In the genomic region with DNA sequence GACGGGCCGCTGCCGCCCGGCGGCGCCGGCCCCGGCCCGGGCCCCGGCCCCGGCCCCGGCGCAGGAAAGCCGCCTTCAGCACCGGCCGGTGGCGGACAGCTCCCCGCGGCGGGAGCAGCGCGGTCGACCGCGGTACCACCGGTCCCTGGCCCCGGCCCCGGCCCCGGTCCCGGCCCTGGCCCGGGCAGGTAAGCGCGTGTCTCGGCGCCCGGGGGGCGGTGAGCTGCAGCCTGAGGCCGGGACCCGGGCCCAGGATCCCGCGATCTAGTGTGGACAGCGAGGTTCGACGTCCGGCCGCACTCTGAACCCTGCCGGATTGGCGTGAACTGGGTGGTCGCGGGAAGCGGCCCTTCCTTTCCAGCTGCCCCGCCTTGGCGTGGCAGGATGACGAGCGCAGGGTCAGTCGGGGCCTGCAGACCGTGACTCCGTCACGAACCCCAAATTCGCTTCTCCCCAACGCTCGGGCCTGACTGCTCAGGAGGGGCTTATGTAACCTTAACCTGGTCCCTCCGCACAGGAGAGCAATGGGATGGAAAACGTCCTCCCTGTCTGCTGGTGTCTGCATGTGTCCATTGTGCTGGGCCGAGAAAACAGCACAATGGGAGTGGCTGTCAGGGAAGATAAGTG, we compare ENCODE assay signal across 1 cellular context.
A peak's percentile ranks its signal among the peaks of the same experiment; 100 is the strongest.
TF ChIP-seq lines count a peak whose summit lies in the region.

No MANE protein-coding gene starts in this region.

TF ChIP-seq in GM12878, 131 proteins besides CTCF, POLR2A, EP300 and RAD21 (continued from another document):
- TF ChIP-seq, protein P1, sequence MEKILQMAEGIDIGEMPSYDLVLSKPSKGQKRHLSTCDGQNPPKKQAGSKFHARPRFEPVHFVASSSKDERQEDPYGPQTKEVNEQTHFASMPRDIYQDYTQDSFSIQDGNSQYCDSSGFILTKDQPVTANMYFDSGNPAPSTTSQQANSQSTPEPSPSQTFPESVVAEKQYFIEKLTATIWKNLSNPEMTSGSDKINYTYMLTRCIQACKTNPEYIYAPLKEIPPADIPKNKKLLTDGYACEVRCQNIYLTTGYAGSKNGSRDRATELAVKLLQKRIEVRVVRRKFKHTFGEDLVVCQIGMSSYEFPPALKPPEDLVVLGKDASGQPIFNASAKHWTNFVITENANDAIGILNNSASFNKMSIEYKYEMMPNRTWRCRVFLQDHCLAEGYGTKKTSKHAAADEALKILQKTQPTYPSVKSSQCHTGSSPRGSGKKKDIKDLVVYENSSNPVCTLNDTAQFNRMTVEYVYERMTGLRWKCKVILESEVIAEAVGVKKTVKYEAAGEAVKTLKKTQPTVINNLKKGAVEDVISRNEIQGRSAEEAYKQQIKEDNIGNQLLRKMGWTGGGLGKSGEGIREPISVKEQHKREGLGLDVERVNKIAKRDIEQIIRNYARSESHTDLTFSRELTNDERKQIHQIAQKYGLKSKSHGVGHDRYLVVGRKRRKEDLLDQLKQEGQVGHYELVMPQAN (conservative IDR thresholded peaks at IDR 0.05) = peak; percentile 83
- no peak for TF ChIP-seq NBN (IDR thresholded peaks at IDR 0.05)
- TF ChIP-seq WRNIP1 (IDR thresholded peaks at IDR 0.05; ENCODE audit: borderline replicate concordance, low read depth, low read length) = no peak
- 0 out of 2 replicates have a peak, but pooled peaks have one; percentile 21 for TF ChIP-seq LARP7 (IDR thresholded peaks at IDR 0.05)
- no peak for TF ChIP-seq SREBF1 (IDR thresholded peaks at IDR 0.05; ENCODE audit: low read length)
- TF ChIP-seq, protein P2, sequence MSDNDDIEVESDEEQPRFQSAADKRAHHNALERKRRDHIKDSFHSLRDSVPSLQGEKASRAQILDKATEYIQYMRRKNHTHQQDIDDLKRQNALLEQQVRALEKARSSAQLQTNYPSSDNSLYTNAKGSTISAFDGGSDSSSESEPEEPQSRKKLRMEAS (IDR thresholded peaks at IDR 0.05; ENCODE audit: low read depth, low read length) = 0 out of 2 replicates have a peak, but pooled peaks have one; percentile 24
- no peak for TF ChIP-seq CREB1 (IDR thresholded peaks at IDR 0.05; ENCODE audit: low read depth)
- no peak for TF ChIP-seq NFXL1 (IDR thresholded peaks at IDR 0.05; ENCODE audit: borderline replicate concordance)
- TF ChIP-seq SMARCA5 (IDR thresholded peaks at IDR 0.05) = no peak
- TF ChIP-seq SIN3A (IDR thresholded peaks at IDR 0.05; ENCODE audit: low read depth, low read length) = no peak
- TF ChIP-seq ZSCAN29 (IDR thresholded peaks at IDR 0.05) = no peak
- no peak for TF ChIP-seq HCFC1 (IDR thresholded peaks at IDR 0.05; ENCODE audit: low read length)
- TF ChIP-seq MYC (IDR thresholded peaks at IDR 0.05; ENCODE audit: insufficient read depth, insufficient read length, insufficient replicate concordance, low read length, severe bottlenecking) = no peak
- TF ChIP-seq CBFB (IDR thresholded peaks at IDR 0.05; ENCODE audit: low read depth) = no peak
- TF ChIP-seq NRF1 (conservative IDR thresholded peaks at IDR 0.05; ENCODE audit: low read depth, low read length) = no peak
- TF ChIP-seq GABPA (IDR thresholded peaks at IDR 0.05; ENCODE audit: low read depth) = no peak
- 0 out of 2 replicates have a peak, but pooled peaks have one; percentile 30 for TF ChIP-seq NR2F1 (conservative IDR thresholded peaks at IDR 0.05)
- TF ChIP-seq PML (IDR thresholded peaks at IDR 0.05; ENCODE audit: low read length) = no peak
- TF ChIP-seq RCOR1 (conservative IDR thresholded peaks at IDR 0.05; ENCODE audit: low read depth, low read length) = 0 out of 2 replicates have a peak, but pooled peaks have one; percentile 51
- TF ChIP-seq IKZF1 (conservative IDR thresholded peaks at IDR 0.05) = 0 out of 2 replicates have a peak, but pooled peaks have one; percentile 4
- TF ChIP-seq, protein P3, sequence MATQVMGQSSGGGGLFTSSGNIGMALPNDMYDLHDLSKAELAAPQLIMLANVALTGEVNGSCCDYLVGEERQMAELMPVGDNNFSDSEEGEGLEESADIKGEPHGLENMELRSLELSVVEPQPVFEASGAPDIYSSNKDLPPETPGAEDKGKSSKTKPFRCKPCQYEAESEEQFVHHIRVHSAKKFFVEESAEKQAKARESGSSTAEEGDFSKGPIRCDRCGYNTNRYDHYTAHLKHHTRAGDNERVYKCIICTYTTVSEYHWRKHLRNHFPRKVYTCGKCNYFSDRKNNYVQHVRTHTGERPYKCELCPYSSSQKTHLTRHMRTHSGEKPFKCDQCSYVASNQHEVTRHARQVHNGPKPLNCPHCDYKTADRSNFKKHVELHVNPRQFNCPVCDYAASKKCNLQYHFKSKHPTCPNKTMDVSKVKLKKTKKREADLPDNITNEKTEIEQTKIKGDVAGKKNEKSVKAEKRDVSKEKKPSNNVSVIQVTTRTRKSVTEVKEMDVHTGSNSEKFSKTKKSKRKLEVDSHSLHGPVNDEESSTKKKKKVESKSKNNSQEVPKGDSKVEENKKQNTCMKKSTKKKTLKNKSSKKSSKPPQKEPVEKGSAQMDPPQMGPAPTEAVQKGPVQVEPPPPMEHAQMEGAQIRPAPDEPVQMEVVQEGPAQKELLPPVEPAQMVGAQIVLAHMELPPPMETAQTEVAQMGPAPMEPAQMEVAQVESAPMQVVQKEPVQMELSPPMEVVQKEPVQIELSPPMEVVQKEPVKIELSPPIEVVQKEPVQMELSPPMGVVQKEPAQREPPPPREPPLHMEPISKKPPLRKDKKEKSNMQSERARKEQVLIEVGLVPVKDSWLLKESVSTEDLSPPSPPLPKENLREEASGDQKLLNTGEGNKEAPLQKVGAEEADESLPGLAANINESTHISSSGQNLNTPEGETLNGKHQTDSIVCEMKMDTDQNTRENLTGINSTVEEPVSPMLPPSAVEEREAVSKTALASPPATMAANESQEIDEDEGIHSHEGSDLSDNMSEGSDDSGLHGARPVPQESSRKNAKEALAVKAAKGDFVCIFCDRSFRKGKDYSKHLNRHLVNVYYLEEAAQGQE (IDR thresholded peaks at IDR 0.05; ENCODE audit: low read depth, low read length) = peak; percentile 94
- no peak for TF ChIP-seq KLF5 (IDR thresholded peaks at IDR 0.05; ENCODE audit: partially characterized antibody)
- 0 out of 2 replicates have a peak, but pooled peaks have one; percentile 35 for TF ChIP-seq YY1 (IDR thresholded peaks at IDR 0.05; ENCODE audit: low read depth, low read length)
- no peak for TF ChIP-seq HDGF (IDR thresholded peaks at IDR 0.05)
- no peak for TF ChIP-seq CBX3 (IDR thresholded peaks at IDR 0.05; ENCODE audit: borderline replicate concordance, low read depth)
- TF ChIP-seq RELA (IDR thresholded peaks at IDR 0.05; ENCODE audit: borderline replicate concordance, partially characterized antibody) = no peak
